Comparison of ENCODE assay signal across 1 cellular context in genomic region chr4:182896421-182896820, GRCh38.
TF ChIP-seq lines count a peak whose summit lies in the region.

No MANE protein-coding gene starts in this region.

TF ChIP-seq in WTC11, 78 proteins besides CTCF, POLR2A, EP300 and RAD21 (continued from another document):
- TF ChIP-seq PRDM15 (CRISPR knock-in tag; IDR thresholded peaks at IDR 0.05), result no peak
- TF ChIP-seq ELF4 (CRISPR knock-in tag; IDR thresholded peaks at IDR 0.05; ENCODE audit: low read depth), result no peak
- TF ChIP-seq ATF6 (CRISPR knock-in tag; IDR thresholded peaks at IDR 0.05), result no peak
- TF ChIP-seq NR3C1 (CRISPR knock-in tag; conservative IDR thresholded peaks at IDR 0.05; ENCODE audit: low read depth), result no peak
- TF ChIP-seq JUN (CRISPR knock-in tag; IDR thresholded peaks at IDR 0.05), result no peak
